Comparison of ENCODE assay signal across 17 cellular contexts in genomic region chr20:13322198-13322597, GRCh38.
"Had no signal": no experiment of that assay in that cellular context is flagged by ENCODE, and none has a peak within 500 bp of the region (broad histone marks: within the 10 kb centered on the region; RNA-seq: fewer than 3 reads in every experiment).

No MANE protein-coding gene starts in this region.

- ATAC-seq: activated T-cell treated with anti-CD3 and anti-CD28 coated beads, Interleukin-2, amount 50 U/mL, for 72 hours had no signal

- H3K36me3 ChIP-seq: breast epithelium, esophagus muscularis mucosa, left lung, spleen had no signal

- H3K4me3 Mint-ChIP-seq: activated CD4-positive, alpha-beta memory T cell treated with anti-CD3 and anti-CD28 coated beads for 36 hours; activated naive CD8-positive, alpha-beta T cell treated with anti-CD3 and anti-CD28 coated beads, Interleukin-2, amount 10 ng/mL, durations not matched to agents 7 days and 5 days; neural crest cell had no signal

- DNase-seq: activated CD4-positive, alpha-beta memory T cell treated with anti-CD3 and anti-CD28 coated beads for 36 hours; activated CD4-positive, CD25-positive, alpha-beta regulatory T cell treated with anti-CD3 and anti-CD28 coated beads, Interleukin-2, amount 50 U/mL, for 72 hours; activated naive CD8-positive, alpha-beta T cell treated with anti-CD3 and anti-CD28 coated beads, Interleukin-2, amount 10 ng/mL, durations not matched to agents 7 days and 5 days; activated T-cell treated with anti-CD3 and anti-CD28 coated beads, Interleukin-2, amount 50 U/mL, for 72 hours; anterior cingulate cortex; dorsolateral prefrontal cortex; foreskin fibroblast; head of caudate nucleus; left lung; spleen; stimulated activated CD4-positive, alpha-beta T cell treated with anti-CD3 and anti-CD28 coated beads, Interleukin-1b, Interleukin-23, amount 100 ng/mL, for 48 hours; stimulated activated naive CD4-positive, alpha-beta T cell; SW 1271; testis had no signal

- H3K36me3 Mint-ChIP-seq: activated CD4-positive, alpha-beta memory T cell treated with anti-CD3 and anti-CD28 coated beads for 36 hours; activated naive CD8-positive, alpha-beta T cell treated with anti-CD3 and anti-CD28 coated beads, Interleukin-2, amount 10 ng/mL, durations not matched to agents 7 days and 5 days had no signal

- H3K27ac Mint-ChIP-seq: activated CD4-positive, alpha-beta memory T cell treated with anti-CD3 and anti-CD28 coated beads for 36 hours; activated naive CD8-positive, alpha-beta T cell treated with anti-CD3 and anti-CD28 coated beads, Interleukin-2, amount 10 ng/mL, durations not matched to agents 7 days and 5 days; activated T-cell treated with anti-CD3 and anti-CD28 coated beads, Interleukin-2, amount 50 U/mL, for 72 hours had no signal

- H3K4me1 ChIP-seq: breast epithelium, esophagus muscularis mucosa, left lung, spleen, testis had no signal

- H3K4me1 Mint-ChIP-seq: neural crest cell had no signal

- H3K9me3 ChIP-seq: testis had no signal

- H3K27me3 ChIP-seq: breast epithelium, dorsolateral prefrontal cortex, esophagus muscularis mucosa, left lung, testis had no signal

- H3K4me3 ChIP-seq: breast epithelium, dorsolateral prefrontal cortex, esophagus muscularis mucosa, left lung, spleen, testis had no signal
